1 cellular context compared by ENCODE assay signal in the genomic region with DNA sequence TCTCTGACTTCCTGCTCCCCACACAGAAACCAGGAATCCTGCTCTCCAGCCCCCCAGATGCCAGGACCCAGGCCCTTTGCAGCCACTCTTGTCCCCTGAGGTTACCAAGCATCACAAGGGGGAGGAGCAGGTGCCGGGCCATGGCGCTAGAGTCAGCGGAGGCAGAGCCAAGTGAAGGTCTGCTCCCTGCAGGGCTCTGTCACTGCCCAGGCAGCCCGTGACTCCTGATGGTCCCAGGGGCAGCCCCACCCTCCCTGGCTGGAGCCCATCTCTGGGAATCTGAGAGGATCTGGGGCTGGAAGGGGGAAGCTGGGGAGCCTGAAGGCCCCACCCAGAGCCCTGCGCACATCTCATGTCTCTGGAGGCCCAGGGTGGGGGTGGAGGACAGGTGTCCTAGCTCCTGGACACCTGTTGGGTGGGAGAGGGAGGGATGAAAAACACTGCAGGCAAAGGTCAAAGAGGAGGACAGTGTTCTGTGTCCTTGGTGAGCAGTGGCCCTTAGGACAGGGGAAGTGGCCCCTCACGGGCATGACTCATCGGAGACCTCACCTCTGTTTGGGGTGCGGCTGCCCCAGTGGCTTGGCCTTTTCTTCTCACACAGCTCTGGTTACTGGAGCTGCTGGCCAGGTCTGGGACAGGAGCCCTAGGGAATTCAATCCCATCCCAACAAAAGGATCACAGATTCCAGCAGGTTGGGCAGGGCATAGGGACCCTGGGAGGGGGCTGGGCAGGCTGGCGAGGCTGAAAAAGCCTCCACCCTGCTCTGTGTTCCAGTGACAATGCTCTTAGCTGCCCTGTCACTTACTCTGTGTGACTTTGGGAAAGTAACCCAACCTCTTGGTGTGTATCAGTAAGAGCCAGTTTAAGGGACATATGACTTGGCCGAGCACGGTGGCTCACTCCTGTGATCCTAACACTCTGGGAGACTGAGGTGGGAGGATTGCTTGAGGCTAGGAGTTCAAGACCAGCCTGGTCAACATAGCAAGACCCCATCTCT.
A peak's percentile ranks its signal among the peaks of the same experiment; 100 is the strongest.
TF ChIP-seq lines count a peak whose summit lies in the region.

A gene (minus strand): TSS at position 173 of the 997 bp plus-strand sequence. CDS start 31 bp downstream, at position 142.

TF ChIP-seq in HepG2, 621 proteins besides CTCF, POLR2A, EP300 and RAD21 (continued from another document and continues in another):
- TF ChIP-seq, protein P1, sequence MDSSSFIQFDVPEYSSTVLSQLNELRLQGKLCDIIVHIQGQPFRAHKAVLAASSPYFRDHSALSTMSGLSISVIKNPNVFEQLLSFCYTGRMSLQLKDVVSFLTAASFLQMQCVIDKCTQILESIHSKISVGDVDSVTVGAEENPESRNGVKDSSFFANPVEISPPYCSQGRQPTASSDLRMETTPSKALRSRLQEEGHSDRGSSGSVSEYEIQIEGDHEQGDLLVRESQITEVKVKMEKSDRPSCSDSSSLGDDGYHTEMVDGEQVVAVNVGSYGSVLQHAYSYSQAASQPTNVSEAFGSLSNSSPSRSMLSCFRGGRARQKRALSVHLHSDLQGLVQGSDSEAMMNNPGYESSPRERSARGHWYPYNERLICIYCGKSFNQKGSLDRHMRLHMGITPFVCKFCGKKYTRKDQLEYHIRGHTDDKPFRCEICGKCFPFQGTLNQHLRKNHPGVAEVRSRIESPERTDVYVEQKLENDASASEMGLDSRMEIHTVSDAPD (CRISPR knock-in tag; IDR thresholded peaks at IDR 0.05), result no peak
- TF ChIP-seq HNRNPLL (IDR thresholded peaks at IDR 0.05; ENCODE audit: low read depth, low read length, poor library complexity, severe bottlenecking) (no peak), ZBTB3 (CRISPR knock-in tag; IDR thresholded peaks at IDR 0.05; ENCODE audit: borderline replicate concordance, low read depth) (no peak), ZNF501 (CRISPR knock-in tag; IDR thresholded peaks at IDR 0.05) (no peak), ZNF451 (CRISPR knock-in tag; IDR thresholded peaks at IDR 0.05) (no peak), ZSCAN30 (CRISPR knock-in tag; IDR thresholded peaks at IDR 0.05) (no peak), ZNF768 (CRISPR knock-in tag; IDR thresholded peaks at IDR 0.05) (no peak), GATAD2A (CRISPR knock-in tag; IDR thresholded peaks at IDR 0.05) (no peak), ZBTB42 (CRISPR knock-in tag; IDR thresholded peaks at IDR 0.05) (no peak), ZNF550 (CRISPR knock-in tag; IDR thresholded peaks at IDR 0.05; ENCODE audit: borderline replicate concordance) (no peak), CHD2 (IDR thresholded peaks at IDR 0.05; ENCODE audit: low read depth, low read length) (no peak), JUND (CRISPR knock-in tag; IDR thresholded peaks at IDR 0.05) (peak; percentile 67), CHCHD3 (CRISPR knock-in tag; IDR thresholded peaks at IDR 0.05) (no peak), NFE2L1 (CRISPR knock-in tag; IDR thresholded peaks at IDR 0.05; ENCODE audit: borderline replicate concordance) (no peak), SOX6 (IDR thresholded peaks at IDR 0.05) (no peak), SOX6 (CRISPR knock-in tag; IDR thresholded peaks at IDR 0.05) (0 out of 2 replicates have a peak, but pooled peaks have one; percentile 13), NCOR1 (IDR thresholded peaks at IDR 0.05; ENCODE audit: borderline replicate concordance, low read length) (no peak), NRL (CRISPR knock-in tag; IDR thresholded peaks at IDR 0.05; ENCODE audit: borderline replicate concordance) (no peak), ZBTB7A (CRISPR knock-in tag; IDR thresholded peaks at IDR 0.05) (no peak), RBFOX2 (IDR thresholded peaks at IDR 0.05; ENCODE audit: low read depth, low read length) (no peak), SMARCC2 (IDR thresholded peaks at IDR 0.05) (no peak), NR2F6 (IDR thresholded peaks at IDR 0.05) (0 out of 2 replicates have a peak, but pooled peaks have one; percentile 9), NR2F6 (CRISPR knock-in tag; IDR thresholded peaks at IDR 0.05) (peak; percentile 63; the same call in 1 of the 2 replicates), MATR3 (CRISPR knock-in tag; IDR thresholded peaks at IDR 0.05) (no peak), CBX2 (IDR thresholded peaks at IDR 0.05; ENCODE audit: low read depth, low read length) (no peak), CBX2 (CRISPR knock-in tag; IDR thresholded peaks at IDR 0.05; ENCODE audit: low read depth) (no peak), KLF16 (CRISPR knock-in tag; IDR thresholded peaks at IDR 0.05) (no peak), RXRA (CRISPR knock-in tag; IDR thresholded peaks at IDR 0.05) (no peak), PAWR (CRISPR knock-in tag; IDR thresholded peaks at IDR 0.05; ENCODE audit: borderline replicate concordance) (no peak), ZNF607 (CRISPR knock-in tag; IDR thresholded peaks at IDR 0.05; ENCODE audit: borderline replicate concordance) (no peak), ZNF589 (CRISPR knock-in tag; conservative IDR thresholded peaks at IDR 0.05) (no peak), NR2F1 (CRISPR knock-in tag; IDR thresholded peaks at IDR 0.05) (peak in 1 of 2 experiments; percentile 44; a peak in 1 of 4 replicates), TGIF2 (CRISPR knock-in tag; IDR thresholded peaks at IDR 0.05) (no peak), JUNB (CRISPR knock-in tag; IDR thresholded peaks at IDR 0.05; ENCODE audit: borderline replicate concordance) (no peak), PRPF4 (IDR thresholded peaks at IDR 0.05; ENCODE audit: low read depth, low read length, poor library complexity, severe bottlenecking) (no peak), POLR2G (IDR thresholded peaks at IDR 0.05; ENCODE audit: low read depth, low read length) (no peak), ZIK1 (CRISPR knock-in tag; IDR thresholded peaks at IDR 0.05; ENCODE audit: borderline replicate concordance, low read depth) (no peak), SATB2 (CRISPR knock-in tag; IDR thresholded peaks at IDR 0.05) (no peak), ESRRA (CRISPR knock-in tag; IDR thresholded peaks at IDR 0.05; ENCODE audit: low read depth) (peak; percentile 83), ZFP62 (CRISPR knock-in tag; IDR thresholded peaks at IDR 0.05) (no peak), NKX3-1 (CRISPR knock-in tag; IDR thresholded peaks at IDR 0.05) (no peak)
- TF ChIP-seq, protein P2, sequence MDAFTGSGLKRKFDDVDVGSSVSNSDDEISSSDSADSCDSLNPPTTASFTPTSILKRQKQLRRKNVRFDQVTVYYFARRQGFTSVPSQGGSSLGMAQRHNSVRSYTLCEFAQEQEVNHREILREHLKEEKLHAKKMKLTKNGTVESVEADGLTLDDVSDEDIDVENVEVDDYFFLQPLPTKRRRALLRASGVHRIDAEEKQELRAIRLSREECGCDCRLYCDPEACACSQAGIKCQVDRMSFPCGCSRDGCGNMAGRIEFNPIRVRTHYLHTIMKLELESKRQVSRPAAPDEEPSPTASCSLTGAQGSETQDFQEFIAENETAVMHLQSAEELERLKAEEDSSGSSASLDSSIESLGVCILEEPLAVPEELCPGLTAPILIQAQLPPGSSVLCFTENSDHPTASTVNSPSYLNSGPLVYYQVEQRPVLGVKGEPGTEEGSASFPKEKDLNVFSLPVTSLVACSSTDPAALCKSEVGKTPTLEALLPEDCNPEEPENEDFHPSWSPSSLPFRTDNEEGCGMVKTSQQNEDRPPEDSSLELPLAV (CRISPR knock-in tag; conservative IDR thresholded peaks at IDR 0.05; ENCODE audit: low read depth), result no peak
- TF ChIP-seq, protein P3, sequence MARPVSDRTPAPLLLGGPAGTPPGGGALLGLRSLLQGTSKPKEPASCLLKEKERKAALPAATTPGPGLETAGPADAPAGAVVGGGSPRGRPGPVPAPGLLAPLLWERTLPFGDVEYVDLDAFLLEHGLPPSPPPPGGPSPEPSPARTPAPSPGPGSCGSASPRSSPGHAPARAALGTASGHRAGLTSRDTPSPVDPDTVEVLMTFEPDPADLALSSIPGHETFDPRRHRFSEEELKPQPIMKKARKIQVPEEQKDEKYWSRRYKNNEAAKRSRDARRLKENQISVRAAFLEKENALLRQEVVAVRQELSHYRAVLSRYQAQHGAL (CRISPR knock-in tag; IDR thresholded peaks at IDR 0.05; ENCODE audit: not compliant biosample characterization), result no peak
- TF ChIP-seq, protein P4, sequence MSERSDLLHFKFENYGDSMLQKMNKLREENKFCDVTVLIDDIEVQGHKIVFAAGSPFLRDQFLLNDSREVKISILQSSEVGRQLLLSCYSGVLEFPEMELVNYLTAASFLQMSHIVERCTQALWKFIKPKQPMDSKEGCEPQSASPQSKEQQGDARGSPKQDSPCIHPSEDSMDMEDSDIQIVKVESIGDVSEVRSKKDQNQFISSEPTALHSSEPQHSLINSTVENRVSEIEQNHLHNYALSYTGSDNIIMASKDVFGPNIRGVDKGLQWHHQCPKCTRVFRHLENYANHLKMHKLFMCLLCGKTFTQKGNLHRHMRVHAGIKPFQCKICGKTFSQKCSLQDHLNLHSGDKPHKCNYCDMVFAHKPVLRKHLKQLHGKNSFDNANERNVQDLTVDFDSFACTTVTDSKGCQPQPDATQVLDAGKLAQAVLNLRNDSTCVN (CRISPR knock-in tag; IDR thresholded peaks at IDR 0.05; ENCODE audit: borderline replicate concordance), result no peak
- TF ChIP-seq, protein P5, sequence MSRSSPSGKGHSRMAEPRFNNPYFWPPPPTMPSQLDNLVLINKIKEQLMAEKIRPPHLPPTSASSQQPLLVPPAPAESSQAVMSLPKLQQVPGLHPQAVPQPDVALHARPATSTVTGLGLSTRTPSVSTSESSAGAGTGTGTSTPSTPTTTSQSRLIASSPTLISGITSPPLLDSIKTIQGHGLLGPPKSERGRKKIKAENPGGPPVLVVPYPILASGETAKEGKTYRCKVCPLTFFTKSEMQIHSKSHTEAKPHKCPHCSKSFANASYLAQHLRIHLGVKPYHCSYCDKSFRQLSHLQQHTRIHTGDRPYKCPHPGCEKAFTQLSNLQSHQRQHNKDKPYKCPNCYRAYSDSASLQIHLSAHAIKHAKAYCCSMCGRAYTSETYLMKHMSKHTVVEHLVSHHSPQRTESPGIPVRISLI (CRISPR knock-in tag; IDR thresholded peaks at IDR 0.05; ENCODE audit: borderline replicate concordance), result no peak
- TF ChIP-seq, protein P6, sequence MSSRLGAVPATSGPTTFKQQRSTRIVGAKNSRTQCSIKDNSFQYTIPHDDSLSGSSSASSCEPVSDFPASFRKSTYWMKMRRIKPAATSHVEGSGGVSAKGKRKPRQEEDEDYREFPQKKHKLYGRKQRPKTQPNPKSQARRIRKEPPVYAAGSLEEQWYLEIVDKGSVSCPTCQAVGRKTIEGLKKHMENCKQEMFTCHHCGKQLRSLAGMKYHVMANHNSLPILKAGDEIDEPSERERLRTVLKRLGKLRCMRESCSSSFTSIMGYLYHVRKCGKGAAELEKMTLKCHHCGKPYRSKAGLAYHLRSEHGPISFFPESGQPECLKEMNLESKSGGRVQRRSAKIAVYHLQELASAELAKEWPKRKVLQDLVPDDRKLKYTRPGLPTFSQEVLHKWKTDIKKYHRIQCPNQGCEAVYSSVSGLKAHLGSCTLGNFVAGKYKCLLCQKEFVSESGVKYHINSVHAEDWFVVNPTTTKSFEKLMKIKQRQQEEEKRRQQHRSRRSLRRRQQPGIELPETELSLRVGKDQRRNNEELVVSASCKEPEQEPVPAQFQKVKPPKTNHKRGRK (CRISPR knock-in tag; IDR thresholded peaks at IDR 0.05), result no peak
- TF ChIP-seq, protein P7, sequence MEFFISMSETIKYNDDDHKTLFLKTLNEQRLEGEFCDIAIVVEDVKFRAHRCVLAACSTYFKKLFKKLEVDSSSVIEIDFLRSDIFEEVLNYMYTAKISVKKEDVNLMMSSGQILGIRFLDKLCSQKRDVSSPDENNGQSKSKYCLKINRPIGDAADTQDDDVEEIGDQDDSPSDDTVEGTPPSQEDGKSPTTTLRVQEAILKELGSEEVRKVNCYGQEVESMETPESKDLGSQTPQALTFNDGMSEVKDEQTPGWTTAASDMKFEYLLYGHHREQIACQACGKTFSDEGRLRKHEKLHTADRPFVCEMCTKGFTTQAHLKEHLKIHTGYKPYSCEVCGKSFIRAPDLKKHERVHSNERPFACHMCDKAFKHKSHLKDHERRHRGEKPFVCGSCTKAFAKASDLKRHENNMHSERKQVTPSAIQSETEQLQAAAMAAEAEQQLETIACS (CRISPR knock-in tag; IDR thresholded peaks at IDR 0.05), result no peak
- TF ChIP-seq, protein P8, sequence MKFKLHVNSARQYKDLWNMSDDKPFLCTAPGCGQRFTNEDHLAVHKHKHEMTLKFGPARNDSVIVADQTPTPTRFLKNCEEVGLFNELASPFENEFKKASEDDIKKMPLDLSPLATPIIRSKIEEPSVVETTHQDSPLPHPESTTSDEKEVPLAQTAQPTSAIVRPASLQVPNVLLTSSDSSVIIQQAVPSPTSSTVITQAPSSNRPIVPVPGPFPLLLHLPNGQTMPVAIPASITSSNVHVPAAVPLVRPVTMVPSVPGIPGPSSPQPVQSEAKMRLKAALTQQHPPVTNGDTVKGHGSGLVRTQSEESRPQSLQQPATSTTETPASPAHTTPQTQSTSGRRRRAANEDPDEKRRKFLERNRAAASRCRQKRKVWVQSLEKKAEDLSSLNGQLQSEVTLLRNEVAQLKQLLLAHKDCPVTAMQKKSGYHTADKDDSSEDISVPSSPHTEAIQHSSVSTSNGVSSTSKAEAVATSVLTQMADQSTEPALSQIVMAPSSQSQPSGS (CRISPR knock-in tag; IDR thresholded peaks at IDR 0.05), result no peak
- TF ChIP-seq, protein P9, sequence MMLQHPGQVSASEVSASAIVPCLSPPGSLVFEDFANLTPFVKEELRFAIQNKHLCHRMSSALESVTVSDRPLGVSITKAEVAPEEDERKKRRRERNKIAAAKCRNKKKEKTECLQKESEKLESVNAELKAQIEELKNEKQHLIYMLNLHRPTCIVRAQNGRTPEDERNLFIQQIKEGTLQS (CRISPR knock-in tag; IDR thresholded peaks at IDR 0.05), result peak; percentile 53; the same call in 1 of the 2 replicates
- TF ChIP-seq, protein P10, sequence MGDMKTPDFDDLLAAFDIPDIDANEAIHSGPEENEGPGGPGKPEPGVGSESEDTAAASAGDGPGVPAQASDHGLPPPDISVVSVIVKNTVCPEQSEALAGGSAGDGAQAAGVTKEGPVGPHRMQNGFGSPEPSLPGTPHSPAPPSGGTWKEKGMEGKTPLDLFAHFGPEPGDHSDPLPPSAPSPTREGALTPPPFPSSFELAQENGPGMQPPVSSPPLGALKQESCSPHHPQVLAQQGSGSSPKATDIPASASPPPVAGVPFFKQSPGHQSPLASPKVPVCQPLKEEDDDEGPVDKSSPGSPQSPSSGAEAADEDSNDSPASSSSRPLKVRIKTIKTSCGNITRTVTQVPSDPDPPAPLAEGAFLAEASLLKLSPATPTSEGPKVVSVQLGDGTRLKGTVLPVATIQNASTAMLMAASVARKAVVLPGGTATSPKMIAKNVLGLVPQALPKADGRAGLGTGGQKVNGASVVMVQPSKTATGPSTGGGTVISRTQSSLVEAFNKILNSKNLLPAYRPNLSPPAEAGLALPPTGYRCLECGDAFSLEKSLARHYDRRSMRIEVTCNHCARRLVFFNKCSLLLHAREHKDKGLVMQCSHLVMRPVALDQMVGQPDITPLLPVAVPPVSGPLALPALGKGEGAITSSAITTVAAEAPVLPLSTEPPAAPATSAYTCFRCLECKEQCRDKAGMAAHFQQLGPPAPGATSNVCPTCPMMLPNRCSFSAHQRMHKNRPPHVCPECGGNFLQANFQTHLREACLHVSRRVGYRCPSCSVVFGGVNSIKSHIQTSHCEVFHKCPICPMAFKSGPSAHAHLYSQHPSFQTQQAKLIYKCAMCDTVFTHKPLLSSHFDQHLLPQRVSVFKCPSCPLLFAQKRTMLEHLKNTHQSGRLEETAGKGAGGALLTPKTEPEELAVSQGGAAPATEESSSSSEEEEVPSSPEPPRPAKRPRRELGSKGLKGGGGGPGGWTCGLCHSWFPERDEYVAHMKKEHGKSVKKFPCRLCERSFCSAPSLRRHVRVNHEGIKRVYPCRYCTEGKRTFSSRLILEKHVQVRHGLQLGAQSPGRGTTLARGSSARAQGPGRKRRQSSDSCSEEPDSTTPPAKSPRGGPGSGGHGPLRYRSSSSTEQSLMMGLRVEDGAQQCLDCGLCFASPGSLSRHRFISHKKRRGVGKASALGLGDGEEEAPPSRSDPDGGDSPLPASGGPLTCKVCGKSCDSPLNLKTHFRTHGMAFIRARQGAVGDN (CRISPR knock-in tag; IDR thresholded peaks at IDR 0.05), result peak; percentile 51
